Comparison of ENCODE assay signal across 1 cellular context in the genomic region with DNA sequence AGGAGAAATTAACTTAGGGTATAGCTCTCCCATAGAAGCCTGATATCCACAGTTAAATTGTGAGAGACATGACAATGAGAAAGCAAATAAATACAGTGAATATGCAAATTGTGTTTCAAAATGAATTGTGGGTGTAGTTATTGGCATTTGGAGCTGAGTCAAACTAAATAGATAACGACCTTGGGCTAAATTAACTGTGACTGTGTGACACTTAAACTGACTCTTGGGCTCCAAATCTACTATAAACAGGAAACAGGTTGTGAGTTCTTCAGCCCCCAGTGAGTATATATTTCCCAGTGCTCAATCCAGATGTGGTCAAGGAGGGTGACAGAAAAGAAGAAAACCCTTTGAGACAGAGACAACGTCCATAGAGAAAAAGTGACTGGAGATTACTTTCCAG.
TF ChIP-seq lines count a peak whose summit lies in the region.

No MANE protein-coding gene starts in this region.

TF ChIP-seq in K562, 482 proteins besides CTCF, POLR2A, EP300 and RAD21 (continued from another document):
- TF ChIP-seq ATF1 (CRISPR knock-in tag; IDR thresholded peaks at IDR 0.05), result no peak
- peak; percentile 34; the same call in 1 of the 2 replicates for TF ChIP-seq ATF1 (tag; IDR thresholded peaks at IDR 0.05)
- TF ChIP-seq IRF2 (CRISPR knock-in tag; IDR thresholded peaks at IDR 0.05), result no peak
- peak; percentile 35; the same call in 1 of the 2 replicates for TF ChIP-seq RNF2 (IDR thresholded peaks at IDR 0.05)
- TF ChIP-seq NFIC (IDR thresholded peaks at IDR 0.05), result peak; percentile 57
- no peak for TF ChIP-seq ZFP30 (CRISPR knock-in tag; IDR thresholded peaks at IDR 0.05; ENCODE audit: borderline replicate concordance)
- no peak for TF ChIP-seq DDX20 (tag; IDR thresholded peaks at IDR 0.05; ENCODE audit: low read depth)
- TF ChIP-seq, protein P1, sequence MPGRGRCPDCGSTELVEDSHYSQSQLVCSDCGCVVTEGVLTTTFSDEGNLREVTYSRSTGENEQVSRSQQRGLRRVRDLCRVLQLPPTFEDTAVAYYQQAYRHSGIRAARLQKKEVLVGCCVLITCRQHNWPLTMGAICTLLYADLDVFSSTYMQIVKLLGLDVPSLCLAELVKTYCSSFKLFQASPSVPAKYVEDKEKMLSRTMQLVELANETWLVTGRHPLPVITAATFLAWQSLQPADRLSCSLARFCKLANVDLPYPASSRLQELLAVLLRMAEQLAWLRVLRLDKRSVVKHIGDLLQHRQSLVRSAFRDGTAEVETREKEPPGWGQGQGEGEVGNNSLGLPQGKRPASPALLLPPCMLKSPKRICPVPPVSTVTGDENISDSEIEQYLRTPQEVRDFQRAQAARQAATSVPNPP (IDR thresholded peaks at IDR 0.05; ENCODE audit: borderline replicate concordance, insufficient read depth, insufficient read length), result no peak
- no peak for TF ChIP-seq HDAC1 (IDR thresholded peaks at IDR 0.05)
- no peak for TF ChIP-seq RBM34 (IDR thresholded peaks at IDR 0.05; ENCODE audit: borderline replicate concordance, insufficient read depth, low read length)
- no peak for TF ChIP-seq ZNF124 (CRISPR knock-in tag; IDR thresholded peaks at IDR 0.05)
